In the genomic region with DNA sequence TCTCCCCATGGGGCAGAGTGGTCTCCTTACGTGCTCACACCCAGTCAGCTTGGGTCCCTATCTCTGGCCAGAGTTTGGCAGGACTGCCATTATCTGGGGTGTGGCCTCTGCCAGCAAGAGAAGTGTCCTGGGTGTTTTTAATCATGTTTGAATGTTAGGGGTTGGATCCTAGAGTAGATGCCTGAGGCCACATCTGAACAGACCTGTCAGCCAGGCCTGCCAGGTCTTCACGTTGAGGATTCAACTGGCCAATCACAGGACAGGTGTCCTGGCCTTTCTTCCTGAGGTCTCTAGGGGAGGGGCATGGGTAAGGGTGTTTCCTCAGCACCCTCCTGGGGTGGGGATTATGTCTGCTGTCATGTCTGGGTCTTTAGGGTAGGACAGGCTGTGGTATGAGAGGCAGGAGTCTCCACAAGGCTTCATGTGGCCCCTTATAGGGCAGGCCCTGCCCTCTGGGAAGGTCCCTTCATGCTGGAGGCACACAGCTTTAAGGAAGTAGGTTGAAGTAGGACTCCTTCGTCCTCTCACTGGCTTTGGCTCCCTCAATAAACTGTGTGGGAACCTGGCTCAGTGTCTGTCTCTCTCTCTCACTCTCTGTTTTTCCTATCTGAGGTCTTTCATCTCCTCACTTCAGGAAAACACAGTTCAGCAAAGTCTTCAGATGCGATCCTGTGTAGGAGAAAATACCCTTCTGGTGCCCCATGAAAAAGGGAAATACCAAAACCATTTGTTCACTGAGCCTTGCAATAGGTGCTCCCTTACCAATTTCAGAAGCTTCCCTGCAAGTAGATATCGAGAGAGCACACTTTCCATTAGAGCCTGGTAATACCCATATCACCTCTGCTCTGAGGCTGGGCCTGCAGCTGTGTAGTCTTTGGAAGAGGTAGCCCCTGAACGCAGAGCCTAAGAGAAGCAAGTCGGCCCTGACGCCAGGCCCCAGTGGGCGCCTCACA, we compare ENCODE assay signal across 11 cellular contexts. TPM values are rescaled to one million over a fixed set of nuclear protein-coding genes. Genes with fewer than 3 reads are reported as not detected.
DNase-seq lines count a peak whose midpoint lies in the region; ATAC-seq lines count a peak whose summit lies in the region.
"Had no signal": no experiment of that assay in that cellular context is flagged by ENCODE, and none has a peak within 500 bp of the region (broad histone marks: within the 10 kb centered on the region; RNA-seq: fewer than 3 reads in every experiment).

No MANE protein-coding gene starts in this region.

- no peaks in the 10 kb centered on the region for H3K4me1 Mint-ChIP-seq in activated naive CD4-positive, alpha-beta T cell treated with anti-CD3 and anti-CD28 coated beads, Interleukin-2, amount 10 ng/mL, durations not matched to agents 7 days and 5 days
- H3K4me1 Mint-ChIP-seq in activated CD8-positive, alpha-beta T cell treated with anti-CD3 and anti-CD28 coated beads, Interleukin-2, amount 10 ng/mL, durations not matched to agents 7 days and 5 days (ENCODE audit: low read depth), result peaks cover 5% of the 10 kb centered on the region
- peaks cover 12% of the 10 kb centered on the region for H3K4me1 Mint-ChIP-seq in stimulated activated naive CD8-positive, alpha-beta T cell treated with anti-CD3 and anti-CD28 coated beads, Interleukin-15, Interleukin-2, amounts not matched to agents 100 ng/mL and 50 ng/mL, for 24 hours (ENCODE audit: low read depth)

- CTCF ChIA-PET in activated naive CD4-positive, alpha-beta T cell treated with anti-CD3 and anti-CD28 coated beads, Interleukin-2, amount 10 ng/mL, durations not matched to agents 7 days and 5 days (lab: Charles Lee), result interaction anchor here (2.0 kb wide), 1 partner anchor 10 kb away, joined by 5 read pairs; no protein-coding TSS in a partner anchor
- CTCF ChIA-PET in activated CD8-positive, alpha-beta T cell treated with anti-CD3 and anti-CD28 coated beads, Interleukin-2, amount 10 ng/mL, durations not matched to agents 7 days and 5 days (lab: Charles Lee), result interaction anchor here (1.5 to 2.2 kb wide), 2 partner anchors 9 to 18 kb away, joined by 3 to 6 read pairs; partner anchors contain the start of genes DCAF11, EMC9 and NRL

- POLR2A ChIA-PET in activated CD8-positive, alpha-beta T cell treated with anti-CD3 and anti-CD28 coated beads, Interleukin-2, amount 10 ng/mL, durations not matched to agents 7 days and 5 days (lab: Charles Lee), result interaction anchor here (1.7 to 4.8 kb wide), 3 partner anchors 9 to 23 kb away, joined by 6 to 26 read pairs (median 17); partner anchors contain the start of genes DCAF11, NRL, PSME1 and PSME2

- DNase-seq in activated naive CD4-positive, alpha-beta T cell treated with anti-CD3 and anti-CD28 coated beads, Interleukin-2, amount 10 ng/mL, durations not matched to agents 7 days and 5 days, result peak; percentile 3
- DNase-seq in activated naive CD4-positive, alpha-beta T cell (lab: John Stamatoyannopoulos, UW), result no peak
- no peak for DNase-seq in activated CD8-positive, alpha-beta T cell treated with anti-CD3 and anti-CD28 coated beads, Interleukin-2, amount 10 ng/mL, durations not matched to agents 7 days and 5 days
- DNase-seq in DMS79 (lab: John Stamatoyannopoulos, UW), result no peak
- no peak for DNase-seq in NCI-H2171 (lab: John Stamatoyannopoulos, UW)
- no peak for DNase-seq in NCI-H510A (lab: John Stamatoyannopoulos, UW)
- DNase-seq: cerebellar nuclear complex; NCI-H2029 treated with DMSO at 0.1 percent for 48 hours; stimulated activated CD4-positive, alpha-beta T cell treated with anti-CD3 and anti-CD28 coated beads, Interleukin-15, amount 100 ng/mL, for 24 hours had no signal

- peaks cover 48% of the 10 kb centered on the region for H3K36me3 Mint-ChIP-seq in activated naive CD4-positive, alpha-beta T cell treated with anti-CD3 and anti-CD28 coated beads, Interleukin-2, amount 10 ng/mL, durations not matched to agents 7 days and 5 days
- H3K36me3 Mint-ChIP-seq in activated CD8-positive, alpha-beta T cell treated with anti-CD3 and anti-CD28 coated beads, Interleukin-2, amount 10 ng/mL, durations not matched to agents 7 days and 5 days (ENCODE audit: low read depth), result peaks cover 33% of the 10 kb centered on the region
- H3K36me3 Mint-ChIP-seq in stimulated activated naive CD8-positive, alpha-beta T cell treated with anti-CD3 and anti-CD28 coated beads, Interleukin-15, Interleukin-2, amounts not matched to agents 100 ng/mL and 50 ng/mL, for 24 hours (ENCODE audit: low read depth), result peaks cover 36% of the 10 kb centered on the region

- H3K4me3 Mint-ChIP-seq in activated naive CD4-positive, alpha-beta T cell treated with anti-CD3 and anti-CD28 coated beads, Interleukin-2, amount 10 ng/mL, durations not matched to agents 7 days and 5 days, result no peak overlapping the region
- no peak overlapping the region for H3K4me3 Mint-ChIP-seq in activated CD8-positive, alpha-beta T cell treated with anti-CD3 and anti-CD28 coated beads, Interleukin-2, amount 10 ng/mL, durations not matched to agents 7 days and 5 days
- H3K4me3 Mint-ChIP-seq in stimulated activated naive CD8-positive, alpha-beta T cell treated with anti-CD3 and anti-CD28 coated beads, Interleukin-15, Interleukin-2, amounts not matched to agents 100 ng/mL and 50 ng/mL, for 24 hours, result no peak overlapping the region

- no peaks in the 10 kb centered on the region for H3K27me3 Mint-ChIP-seq in activated naive CD4-positive, alpha-beta T cell treated with anti-CD3 and anti-CD28 coated beads, Interleukin-2, amount 10 ng/mL, durations not matched to agents 7 days and 5 days
- no peaks in the 10 kb centered on the region for H3K27me3 Mint-ChIP-seq in activated CD8-positive, alpha-beta T cell treated with anti-CD3 and anti-CD28 coated beads, Interleukin-2, amount 10 ng/mL, durations not matched to agents 7 days and 5 days (ENCODE audit: low read depth)
- H3K27me3 Mint-ChIP-seq in stimulated activated naive CD8-positive, alpha-beta T cell treated with anti-CD3 and anti-CD28 coated beads, Interleukin-15, Interleukin-2, amounts not matched to agents 100 ng/mL and 50 ng/mL, for 24 hours, result no peaks in the 10 kb centered on the region

- no peak overlapping the region for H3K27ac Mint-ChIP-seq in activated naive CD4-positive, alpha-beta T cell treated with anti-CD3 and anti-CD28 coated beads, Interleukin-2, amount 10 ng/mL, durations not matched to agents 7 days and 5 days
- peak overlapping the region; percentile 3 for H3K27ac Mint-ChIP-seq in activated CD8-positive, alpha-beta T cell treated with anti-CD3 and anti-CD28 coated beads, Interleukin-2, amount 10 ng/mL, durations not matched to agents 7 days and 5 days
- peak overlapping the region; percentile 72 for H3K27ac Mint-ChIP-seq in stimulated activated naive CD8-positive, alpha-beta T cell treated with anti-CD3 and anti-CD28 coated beads, Interleukin-15, Interleukin-2, amounts not matched to agents 100 ng/mL and 50 ng/mL, for 24 hours

- H3K9me3 Mint-ChIP-seq in activated naive CD4-positive, alpha-beta T cell treated with anti-CD3 and anti-CD28 coated beads, Interleukin-2, amount 10 ng/mL, durations not matched to agents 7 days and 5 days, result no peaks in the 10 kb centered on the region
- H3K9me3 Mint-ChIP-seq in activated CD8-positive, alpha-beta T cell treated with anti-CD3 and anti-CD28 coated beads, Interleukin-2, amount 10 ng/mL, durations not matched to agents 7 days and 5 days (ENCODE audit: insufficient read depth), result no peaks in the 10 kb centered on the region
- H3K9me3 Mint-ChIP-seq in stimulated activated naive CD8-positive, alpha-beta T cell treated with anti-CD3 and anti-CD28 coated beads, Interleukin-15, Interleukin-2, amounts not matched to agents 100 ng/mL and 50 ng/mL, for 24 hours, result no peaks in the 10 kb centered on the region

- peak; percentile 44 for ATAC-seq in HG02763 (IDR thresholded peaks at IDR 0.05; ENCODE audit: unreplicated experiment)
- no peak for ATAC-seq in activated CD8-positive, alpha-beta T cell treated with anti-CD3 and anti-CD28 coated beads, Interleukin-2, amount 10 ng/mL, durations not matched to agents 7 days and 5 days

RNA-seq across cellular contexts. Expression of gene FITM1, which starts 6.7 kb away (rescaled TPM):
- 1 to 10 TPM; 1.4 to 2.1 TPM for total RNA-seq in activated CD8-positive, alpha-beta T cell treated with anti-CD3 and anti-CD28 coated beads, Interleukin-2, amount 10 ng/mL, durations not matched to agents 7 days and 5 days

RNA-seq across cellular contexts. Expression of gene NRL, which starts 9.0 kb away (rescaled TPM):
- total RNA-seq in activated CD8-positive, alpha-beta T cell treated with anti-CD3 and anti-CD28 coated beads, Interleukin-2, amount 10 ng/mL, durations not matched to agents 7 days and 5 days, result 1 to 10 TPM; 2.8 to 3.4 TPM

RNA-seq across cellular contexts. Expression of gene DCAF11, which starts 9.2 kb away (rescaled TPM):
- total RNA-seq in activated CD8-positive, alpha-beta T cell treated with anti-CD3 and anti-CD28 coated beads, Interleukin-2, amount 10 ng/mL, durations not matched to agents 7 days and 5 days, result 100 to 1,000 TPM; 101 to 107 TPM

RNA-seq across cellular contexts. Expression of gene PSME1, which starts 12.3 kb away (rescaled TPM):
- total RNA-seq in activated CD8-positive, alpha-beta T cell treated with anti-CD3 and anti-CD28 coated beads, Interleukin-2, amount 10 ng/mL, durations not matched to agents 7 days and 5 days, result 100 to 1,000 TPM; 516 to 530 TPM

RNA-seq across cellular contexts. Expression of gene EMC9, which starts 17.6 kb away (rescaled TPM):
- 10 to 100 TPM; 49.9 to 53.2 TPM for total RNA-seq in activated CD8-positive, alpha-beta T cell treated with anti-CD3 and anti-CD28 coated beads, Interleukin-2, amount 10 ng/mL, durations not matched to agents 7 days and 5 days
